In the genomic region with DNA sequence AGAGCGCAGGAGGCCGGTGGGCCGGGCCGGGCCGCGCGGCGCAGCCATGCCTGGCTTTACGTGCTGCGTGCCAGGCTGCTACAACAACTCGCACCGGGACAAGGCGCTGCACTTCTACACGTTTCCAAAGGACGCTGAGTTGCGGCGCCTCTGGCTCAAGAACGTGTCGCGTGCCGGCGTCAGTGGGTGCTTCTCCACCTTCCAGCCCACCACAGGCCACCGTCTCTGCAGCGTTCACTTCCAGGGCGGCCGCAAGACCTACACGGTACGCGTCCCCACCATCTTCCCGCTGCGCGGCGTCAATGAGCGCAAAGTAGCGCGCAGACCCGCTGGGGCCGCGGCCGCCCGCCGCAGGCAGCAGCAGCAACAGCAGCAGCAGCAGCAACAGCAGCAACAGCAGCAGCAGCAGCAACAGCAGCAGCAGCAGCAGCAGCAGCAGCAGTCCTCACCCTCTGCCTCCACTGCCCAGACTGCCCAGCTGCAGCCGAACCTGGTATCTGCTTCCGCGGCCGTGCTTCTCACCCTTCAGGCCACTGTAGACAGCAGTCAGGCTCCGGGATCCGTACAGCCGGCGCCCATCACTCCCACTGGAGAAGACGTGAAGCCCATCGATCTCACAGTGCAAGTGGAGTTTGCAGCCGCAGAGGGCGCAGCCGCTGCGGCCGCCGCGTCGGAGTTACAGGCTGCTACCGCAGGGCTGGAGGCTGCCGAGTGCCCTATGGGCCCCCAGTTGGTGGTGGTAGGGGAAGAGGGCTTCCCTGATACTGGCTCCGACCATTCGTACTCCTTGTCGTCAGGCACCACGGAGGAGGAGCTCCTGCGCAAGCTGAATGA, we compare ENCODE assay signal across 8 cellular contexts. TPM values are rescaled to one million over a fixed set of nuclear protein-coding genes. Genes with fewer than 3 reads are reported as not detected.
DNase-seq lines count a peak whose midpoint lies in the region; ATAC-seq lines count a peak whose summit lies in the region.

No MANE protein-coding gene starts in this region.

- ATAC-seq in GM21529 (IDR thresholded peaks at IDR 0.05; ENCODE audit: unreplicated experiment) = peak; percentile 7

- DNase-seq in EH (ENCODE audit: low read depth) = peak; percentile 59
- peak; percentile 37 to 50 for DNase-seq in Kasumi-1 (lab: John Stamatoyannopoulos, UW)
- DNase-seq in activated CD4-positive, CD25-positive, alpha-beta regulatory T cell treated with anti-CD3 and anti-CD28 coated beads, Interleukin-2, amount 50 U/mL, for 72 hours = peak; percentile 53
- peak; percentile 57 for DNase-seq in cerebellum (ENCODE audit: low spot score)
- peak; percentile 82 for DNase-seq in left kidney (ENCODE audit: low read depth, low spot score)
- peak; percentile 64 to 65 for DNase-seq in stimulated activated CD4-positive, alpha-beta T cell treated with anti-CD3 and anti-CD28 coated beads, Interleukin-2, amount 100 ng/mL, for 24 hours
- DNase-seq in NCI-H2029 (lab: John Stamatoyannopoulos, UW) = no peak

RNA-seq across cellular contexts. Expression of a gene that starts 0.6 kb away (rescaled TPM):
- total RNA-seq in cerebellum = 17.4 TPM

RNA-seq across cellular contexts. Expression of a gene that starts 4.0 kb away (rescaled TPM):
- 83.3 TPM for total RNA-seq in cerebellum

RNA-seq across cellular contexts. Expression of a gene that starts 4.8 kb away (rescaled TPM):
- 25.0 TPM for total RNA-seq in cerebellum

RNA-seq across cellular contexts. Expression of a gene that starts 30.1 kb away (rescaled TPM):
- 38.7 TPM for total RNA-seq in cerebellum

RNA-seq across cellular contexts. Expression of a gene that starts 36.0 kb away (rescaled TPM):
- 4.1 TPM for total RNA-seq in cerebellum
